ENCODE assay signal across 8 cellular contexts in the genomic region with DNA sequence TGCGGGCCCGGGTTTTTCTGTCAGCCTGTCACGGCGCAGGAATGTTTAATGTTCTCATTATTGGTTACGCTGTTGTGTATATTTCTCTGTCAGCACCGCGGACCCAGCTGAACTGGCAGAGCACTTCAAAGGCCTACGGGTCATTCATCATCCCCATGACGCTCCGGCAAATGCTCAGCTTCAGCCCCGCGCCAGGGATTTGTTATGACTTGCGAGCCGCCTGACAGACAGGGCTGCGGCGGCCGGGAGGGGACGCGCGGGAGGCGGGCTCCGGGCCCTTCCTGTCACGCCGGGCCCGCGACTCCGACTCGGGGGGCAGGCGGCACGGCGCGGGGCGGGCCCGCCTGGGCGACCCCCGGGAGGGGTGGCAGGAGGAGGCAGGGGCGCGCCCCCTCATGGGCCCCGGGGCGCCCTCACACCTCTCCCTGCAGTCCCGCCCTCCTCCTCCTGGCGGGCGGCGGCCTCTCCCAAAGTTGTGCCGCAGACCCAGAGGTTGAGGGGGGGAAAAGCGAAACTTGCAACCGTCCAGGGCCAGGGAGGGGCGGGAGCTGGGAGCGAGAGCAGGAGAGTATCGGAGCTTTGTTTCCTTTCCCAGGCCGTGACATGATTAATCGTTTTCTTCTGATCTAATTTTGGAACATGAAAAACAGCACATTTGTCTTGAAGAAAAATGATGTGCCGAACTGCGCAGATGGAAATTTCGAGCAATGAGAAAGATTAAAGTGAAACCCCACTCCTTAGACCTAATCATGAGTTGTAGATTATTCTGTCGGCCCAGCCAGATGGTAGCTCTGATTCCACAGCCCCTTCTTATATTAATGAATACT. TPM values are rescaled to one million over a fixed set of nuclear protein-coding genes. Genes with fewer than 3 reads are reported as not detected.
DNase-seq lines count a peak whose midpoint lies in the region; ATAC-seq and TF ChIP-seq lines count a peak whose summit lies in the region.

No MANE protein-coding gene starts in this region.

- ATAC-seq in GM19324 (IDR thresholded peaks at IDR 0.05; ENCODE audit: low FRiP score, unreplicated experiment) (peak; percentile 75), natural killer cell (peak; percentile 82 to 89 (median 84))
- peak; percentile 94 for ATAC-seq in activated T-helper 17 cell treated with anti-CD3 and anti-CD28 coated beads, Interleukin-2, amount 50 U/mL, for 72 hours (replicated peaks)
- ATAC-seq in stimulated activated naive B cell treated with anti-CD40 and anti-IgM and Interleukin-4, amounts not matched to agents 10 μg/mL and 1 μg/mL and 100 μg/mL, for 72 hours (replicated peaks), result peak; percentile 89 to 91

- H2AFZ ChIP-seq in PC-9, result peak overlapping the region; percentile 5; the same call in 1 of the 2 replicates

- peaks cover 50% of the 10 kb centered on the region for H3F3A ChIP-seq in PC-9 (ENCODE audit: insufficient read depth, low read depth)

- no peaks in the 10 kb centered on the region for H3K9me2 ChIP-seq in PC-9 (ENCODE audit: insufficient read depth)

- peak overlapping the region; percentile 98 for H3K27ac ChIP-seq in PC-9

- TF ChIP-seq CTCF in PC-9 (conservative IDR thresholded peaks at IDR 0.05), result 0 out of 2 replicates have a peak, but pooled peaks have one; percentile 17
- TF ChIP-seq CTCF in fibroblast of mammary gland (conservative IDR thresholded peaks at IDR 0.05; ENCODE audit: control insufficient read depth, insufficient read depth, low read depth, low read length), result no peak
- TF ChIP-seq CTCF in natural killer cell (IDR thresholded peaks at IDR 0.05), result peak; percentile 20

- H3K27me3 Mint-ChIP-seq in activated T-helper 17 cell treated with anti-CD3 and anti-CD28 coated beads, Interleukin-2, amount 50 U/mL, for 72 hours, result peaks cover 14% of the 10 kb centered on the region
- peaks cover 2 to 5% of the 10 kb centered on the region in 2 donors for H3K27me3 Mint-ChIP-seq in natural killer cell (ENCODE audit: low read depth in 2 of 2)
- peaks cover 25 to 28% of the 10 kb centered on the region in 2 donors for H3K27me3 Mint-ChIP-seq in stimulated activated naive B cell treated with anti-CD40 and anti-IgM and Interleukin-4, amounts not matched to agents 10 μg/mL and 1 μg/mL and 100 μg/mL, for 72 hours

- intact Hi-C loops in PC-9 (cut with micrococcal nuclease; ENCODE audit: unreplicated experiment) (loop anchor here (1.0 to 10.0 kb wide), 6 partner anchors 18 to 100 kb away; no protein-coding TSS in a partner anchor), natural killer cell (cut with micrococcal nuclease) (no loop called here)

- H3K27ac Mint-ChIP-seq in activated T-helper 17 cell treated with anti-CD3 and anti-CD28 coated beads, Interleukin-2, amount 50 U/mL, for 72 hours, result peak overlapping the region; percentile 50
- no peak overlapping the region for H3K27ac Mint-ChIP-seq in natural killer cell
- peak overlapping the region; percentile 56 for H3K27ac Mint-ChIP-seq in stimulated activated naive B cell treated with anti-CD40 and anti-IgM and Interleukin-4, amounts not matched to agents 10 μg/mL and 1 μg/mL and 100 μg/mL, for 72 hours

- BruUV-seq in PC-9 (replicated peaks; lab: Mats Ljungman, UMichigan), result no TSS peak

- no peaks in the 10 kb centered on the region for H3K36me3 Mint-ChIP-seq in activated T-helper 17 cell treated with anti-CD3 and anti-CD28 coated beads, Interleukin-2, amount 50 U/mL, for 72 hours (ENCODE audit: low read depth)
- H3K36me3 Mint-ChIP-seq in natural killer cell, result no peaks in the 10 kb centered on the region
- no peaks in the 10 kb centered on the region for H3K36me3 Mint-ChIP-seq in stimulated activated naive B cell treated with anti-CD40 and anti-IgM and Interleukin-4, amounts not matched to agents 10 μg/mL and 1 μg/mL and 100 μg/mL, for 72 hours

- peaks cover 19% of the 10 kb centered on the region for H3K79me2 ChIP-seq in PC-9 (ENCODE audit: low read depth)

- H3K4me3 Mint-ChIP-seq in activated T-helper 17 cell treated with anti-CD3 and anti-CD28 coated beads, Interleukin-2, amount 50 U/mL, for 72 hours, result no peak overlapping the region
- H3K4me3 Mint-ChIP-seq in natural killer cell, result peak overlapping the region; percentile 80
- peak overlapping the region in 1 of 2 donors; percentile 79 for H3K4me3 Mint-ChIP-seq in stimulated activated naive B cell treated with anti-CD40 and anti-IgM and Interleukin-4, amounts not matched to agents 10 μg/mL and 1 μg/mL and 100 μg/mL, for 72 hours

- no peaks in the 10 kb centered on the region for H3K4me1 Mint-ChIP-seq in activated T-helper 17 cell treated with anti-CD3 and anti-CD28 coated beads, Interleukin-2, amount 50 U/mL, for 72 hours
- H3K4me1 Mint-ChIP-seq in natural killer cell, result peaks cover 0 to 6% of the 10 kb centered on the region in 2 donors
- no peaks in the 10 kb centered on the region for H3K4me1 Mint-ChIP-seq in stimulated activated naive B cell treated with anti-CD40 and anti-IgM and Interleukin-4, amounts not matched to agents 10 μg/mL and 1 μg/mL and 100 μg/mL, for 72 hours

- H3K36me3 ChIP-seq in PC-9 (ENCODE audit: low read depth), result no peaks in the 10 kb centered on the region; the same call in 1 of the 2 replicates

- H3K4me2 ChIP-seq in PC-9, result peak overlapping the region; percentile 93

- H3K9me3 Mint-ChIP-seq in activated T-helper 17 cell treated with anti-CD3 and anti-CD28 coated beads, Interleukin-2, amount 50 U/mL, for 72 hours, result peaks cover 3% of the 10 kb centered on the region
- no peaks in the 10 kb centered on the region for H3K9me3 Mint-ChIP-seq in natural killer cell
- peaks cover 4 to 6% of the 10 kb centered on the region in 2 donors for H3K9me3 Mint-ChIP-seq in stimulated activated naive B cell treated with anti-CD40 and anti-IgM and Interleukin-4, amounts not matched to agents 10 μg/mL and 1 μg/mL and 100 μg/mL, for 72 hours

- CTCF ChIA-PET in PC-9 (lab: Charles Lee), result interaction anchor here (0.6 to 1.2 kb wide), 3 partner anchors 22 to 59 kb away, joined by 3 to 5 read pairs (median 4); a partner anchor contains a TSS

- no peaks in the 10 kb centered on the region for H4K20me1 ChIP-seq in PC-9 (ENCODE audit: insufficient read depth)

- no peaks in the 10 kb centered on the region for H3K27me3 ChIP-seq in PC-9 (ENCODE audit: insufficient read depth, low read depth)

- peak; percentile 64 for DNase-seq in Ammon's horn (ENCODE audit: low spot score)
- DNase-seq in HS-5 (ENCODE audit: low read depth), result peak; percentile 36
- DNase-seq in PC-9, result peak; percentile 81 to 97
- peak; percentile 92 for DNase-seq in fibroblast of mammary gland (ENCODE audit: low read depth)
- DNase-seq in natural killer cell, result peak; percentile 60
- peak; percentile 38 for DNase-seq in stimulated activated naive B cell treated with anti-CD40 and anti-IgM and Interleukin-4, amounts not matched to agents 10 μg/mL and 1 μg/mL and 100 μg/mL, for 72 hours

- H3K9me3 ChIP-seq in PC-9 (ENCODE audit: insufficient read depth, low read depth), result peaks cover 3% of the 10 kb centered on the region

- peaks cover 50% of the 10 kb centered on the region for H3K4me1 ChIP-seq in PC-9 (replicated peaks; ENCODE audit: insufficient read depth)

- POLR2A ChIA-PET in PC-9 (lab: Charles Lee; ENCODE audit: unreplicated experiment), result interaction anchor here (0.5 to 0.7 kb wide), 4 partner anchors 32 to 434 kb away, joined by 3 to 6 read pairs (median 4); no protein-coding TSS in a partner anchor

- H3K4me3 ChIP-seq in PC-9 (peak overlapping the region; percentile 61), fibroblast of mammary gland (ENCODE audit: control insufficient read depth, low read depth, low read length) (peak overlapping the region; percentile 51)

RNA-seq across cellular contexts. Expression of a gene that starts 59.3 kb away (rescaled TPM):
- total RNA-seq in PC-9 (2021), result 20.5 and 25.1 TPM in 2 replicates
- total RNA-seq in activated T-helper 17 cell treated with anti-CD3 and anti-CD28 coated beads, Interleukin-2, amount 50 U/mL, for 72 hours, result 10 to 100 TPM; 29.4 to 50.9 TPM
- total RNA-seq in natural killer cell, result 10 to 100 TPM; 19.9 to 25.1 (median 20.1) TPM

Comparison
In these comparisons a context has a peak if more than half of its experiments do, and no peak if none do; other contexts are left out.
1. Peak in every context shown above with its lines: DNase-seq, ATAC-seq, H3K4me3 ChIP-seq and H3K27ac ChIP-seq.
2. DNase-seq: peak in every context shown above with its lines; median percentile 92 in fibroblast of mammary gland; 89 in PC-9; 64 in Ammon's horn; 60 in natural killer cell; 38 in stimulated activated naive B cell treated with anti-CD40 and anti-IgM and Interleukin-4, amounts not matched to agents 10 μg/mL and 1 μg/mL and 100 μg/mL, for 72 hours; 36 in HS-5.
3. H3K27ac Mint-ChIP-seq: peak in activated T-helper 17 cell treated with anti-CD3 and anti-CD28 coated beads, Interleukin-2, amount 50 U/mL, for 72 hours (single experiment) and stimulated activated naive B cell treated with anti-CD40 and anti-IgM and Interleukin-4, amounts not matched to agents 10 μg/mL and 1 μg/mL and 100 μg/mL, for 72 hours (single experiment); none in natural killer cell (0 of 2).